ENCODE assay signal across 1 cellular context in the genomic region with DNA sequence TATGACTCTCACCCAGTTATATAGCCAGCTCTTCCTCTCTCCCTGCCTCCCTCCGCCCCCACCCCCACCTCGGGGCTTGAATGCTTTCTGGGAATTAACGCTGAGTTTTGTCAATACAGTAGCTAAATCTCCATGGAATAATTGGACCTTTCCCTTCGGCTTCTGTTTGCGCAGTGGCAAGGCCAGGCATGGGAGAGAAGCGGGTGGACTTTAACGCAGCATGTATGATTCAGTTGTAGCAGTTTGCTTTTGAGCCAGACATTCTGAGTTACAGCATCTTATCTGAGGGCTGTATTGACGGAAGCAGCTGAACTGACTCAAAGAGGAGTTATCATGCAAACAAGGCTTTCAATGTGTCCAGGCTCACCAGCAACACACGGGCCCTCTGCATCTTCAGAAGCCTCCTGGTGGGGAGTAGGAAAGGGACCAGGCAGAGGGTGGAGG.
A peak's percentile ranks its signal among the peaks of the same experiment; 100 is the strongest.
TF ChIP-seq lines count a peak whose summit lies in the region.

No MANE protein-coding gene starts in this region.

TF ChIP-seq in HepG2, 621 proteins besides CTCF, POLR2A, EP300 and RAD21 (continued from another document and continues in another):
- no peak for TF ChIP-seq RFX3 (CRISPR knock-in tag; IDR thresholded peaks at IDR 0.05)
- 0 out of 2 replicates have a peak, but pooled peaks have one; percentile 63 for TF ChIP-seq PITX1 (CRISPR knock-in tag; IDR thresholded peaks at IDR 0.05)
- TF ChIP-seq ZNF746 (CRISPR knock-in tag; IDR thresholded peaks at IDR 0.05) = no peak
- TF ChIP-seq GTF3A (CRISPR knock-in tag; conservative IDR thresholded peaks at IDR 0.05) = no peak
- TF ChIP-seq KDM3A (CRISPR knock-in tag; IDR thresholded peaks at IDR 0.05; ENCODE audit: low read depth) = no peak
- no peak for TF ChIP-seq ZNF432 (CRISPR knock-in tag; IDR thresholded peaks at IDR 0.05; ENCODE audit: borderline replicate concordance)
- TF ChIP-seq, protein P1, sequence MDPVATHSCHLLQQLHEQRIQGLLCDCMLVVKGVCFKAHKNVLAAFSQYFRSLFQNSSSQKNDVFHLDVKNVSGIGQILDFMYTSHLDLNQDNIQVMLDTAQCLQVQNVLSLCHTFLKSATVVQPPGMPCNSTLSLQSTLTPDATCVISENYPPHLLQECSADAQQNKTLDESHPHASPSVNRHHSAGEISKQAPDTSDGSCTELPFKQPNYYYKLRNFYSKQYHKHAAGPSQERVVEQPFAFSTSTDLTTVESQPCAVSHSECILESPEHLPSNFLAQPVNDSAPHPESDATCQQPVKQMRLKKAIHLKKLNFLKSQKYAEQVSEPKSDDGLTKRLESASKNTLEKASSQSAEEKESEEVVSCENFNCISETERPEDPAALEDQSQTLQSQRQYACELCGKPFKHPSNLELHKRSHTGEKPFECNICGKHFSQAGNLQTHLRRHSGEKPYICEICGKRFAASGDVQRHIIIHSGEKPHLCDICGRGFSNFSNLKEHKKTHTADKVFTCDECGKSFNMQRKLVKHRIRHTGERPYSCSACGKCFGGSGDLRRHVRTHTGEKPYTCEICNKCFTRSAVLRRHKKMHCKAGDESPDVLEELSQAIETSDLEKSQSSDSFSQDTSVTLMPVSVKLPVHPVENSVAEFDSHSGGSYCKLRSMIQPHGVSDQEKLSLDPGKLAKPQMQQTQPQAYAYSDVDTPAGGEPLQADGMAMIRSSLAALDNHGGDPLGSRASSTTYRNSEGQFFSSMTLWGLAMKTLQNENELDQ (CRISPR knock-in tag; IDR thresholded peaks at IDR 0.05; ENCODE audit: borderline replicate concordance) = no peak
- TF ChIP-seq ZNF143 (CRISPR knock-in tag; IDR thresholded peaks at IDR 0.05) = no peak
- no peak for TF ChIP-seq NFE2 (CRISPR knock-in tag; IDR thresholded peaks at IDR 0.05)
- no peak for TF ChIP-seq REXO4 (CRISPR knock-in tag; IDR thresholded peaks at IDR 0.05; ENCODE audit: borderline replicate concordance)
- TF ChIP-seq, protein P2, sequence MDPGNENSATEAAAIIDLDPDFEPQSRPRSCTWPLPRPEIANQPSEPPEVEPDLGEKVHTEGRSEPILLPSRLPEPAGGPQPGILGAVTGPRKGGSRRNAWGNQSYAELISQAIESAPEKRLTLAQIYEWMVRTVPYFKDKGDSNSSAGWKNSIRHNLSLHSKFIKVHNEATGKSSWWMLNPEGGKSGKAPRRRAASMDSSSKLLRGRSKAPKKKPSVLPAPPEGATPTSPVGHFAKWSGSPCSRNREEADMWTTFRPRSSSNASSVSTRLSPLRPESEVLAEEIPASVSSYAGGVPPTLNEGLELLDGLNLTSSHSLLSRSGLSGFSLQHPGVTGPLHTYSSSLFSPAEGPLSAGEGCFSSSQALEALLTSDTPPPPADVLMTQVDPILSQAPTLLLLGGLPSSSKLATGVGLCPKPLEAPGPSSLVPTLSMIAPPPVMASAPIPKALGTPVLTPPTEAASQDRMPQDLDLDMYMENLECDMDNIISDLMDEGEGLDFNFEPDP (CRISPR knock-in tag; conservative IDR thresholded peaks at IDR 0.05) = no peak
- no peak for TF ChIP-seq CENPX (CRISPR knock-in tag; IDR thresholded peaks at IDR 0.05)
- TF ChIP-seq NCOA2 (CRISPR knock-in tag; IDR thresholded peaks at IDR 0.05) = peak; percentile 39; the same call in 1 of the 2 replicates
- TF ChIP-seq IRF2 (CRISPR knock-in tag; IDR thresholded peaks at IDR 0.05) = no peak
- no peak for TF ChIP-seq ZNF343 (CRISPR knock-in tag; IDR thresholded peaks at IDR 0.05)
- TF ChIP-seq, protein P3, sequence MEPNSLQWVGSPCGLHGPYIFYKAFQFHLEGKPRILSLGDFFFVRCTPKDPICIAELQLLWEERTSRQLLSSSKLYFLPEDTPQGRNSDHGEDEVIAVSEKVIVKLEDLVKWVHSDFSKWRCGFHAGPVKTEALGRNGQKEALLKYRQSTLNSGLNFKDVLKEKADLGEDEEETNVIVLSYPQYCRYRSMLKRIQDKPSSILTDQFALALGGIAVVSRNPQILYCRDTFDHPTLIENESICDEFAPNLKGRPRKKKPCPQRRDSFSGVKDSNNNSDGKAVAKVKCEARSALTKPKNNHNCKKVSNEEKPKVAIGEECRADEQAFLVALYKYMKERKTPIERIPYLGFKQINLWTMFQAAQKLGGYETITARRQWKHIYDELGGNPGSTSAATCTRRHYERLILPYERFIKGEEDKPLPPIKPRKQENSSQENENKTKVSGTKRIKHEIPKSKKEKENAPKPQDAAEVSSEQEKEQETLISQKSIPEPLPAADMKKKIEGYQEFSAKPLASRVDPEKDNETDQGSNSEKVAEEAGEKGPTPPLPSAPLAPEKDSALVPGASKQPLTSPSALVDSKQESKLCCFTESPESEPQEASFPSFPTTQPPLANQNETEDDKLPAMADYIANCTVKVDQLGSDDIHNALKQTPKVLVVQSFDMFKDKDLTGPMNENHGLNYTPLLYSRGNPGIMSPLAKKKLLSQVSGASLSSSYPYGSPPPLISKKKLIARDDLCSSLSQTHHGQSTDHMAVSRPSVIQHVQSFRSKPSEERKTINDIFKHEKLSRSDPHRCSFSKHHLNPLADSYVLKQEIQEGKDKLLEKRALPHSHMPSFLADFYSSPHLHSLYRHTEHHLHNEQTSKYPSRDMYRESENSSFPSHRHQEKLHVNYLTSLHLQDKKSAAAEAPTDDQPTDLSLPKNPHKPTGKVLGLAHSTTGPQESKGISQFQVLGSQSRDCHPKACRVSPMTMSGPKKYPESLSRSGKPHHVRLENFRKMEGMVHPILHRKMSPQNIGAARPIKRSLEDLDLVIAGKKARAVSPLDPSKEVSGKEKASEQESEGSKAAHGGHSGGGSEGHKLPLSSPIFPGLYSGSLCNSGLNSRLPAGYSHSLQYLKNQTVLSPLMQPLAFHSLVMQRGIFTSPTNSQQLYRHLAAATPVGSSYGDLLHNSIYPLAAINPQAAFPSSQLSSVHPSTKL (CRISPR knock-in tag; IDR thresholded peaks at IDR 0.05) = peak; percentile 38; the same call in 1 of the 2 replicates
- TF ChIP-seq, protein P4, sequence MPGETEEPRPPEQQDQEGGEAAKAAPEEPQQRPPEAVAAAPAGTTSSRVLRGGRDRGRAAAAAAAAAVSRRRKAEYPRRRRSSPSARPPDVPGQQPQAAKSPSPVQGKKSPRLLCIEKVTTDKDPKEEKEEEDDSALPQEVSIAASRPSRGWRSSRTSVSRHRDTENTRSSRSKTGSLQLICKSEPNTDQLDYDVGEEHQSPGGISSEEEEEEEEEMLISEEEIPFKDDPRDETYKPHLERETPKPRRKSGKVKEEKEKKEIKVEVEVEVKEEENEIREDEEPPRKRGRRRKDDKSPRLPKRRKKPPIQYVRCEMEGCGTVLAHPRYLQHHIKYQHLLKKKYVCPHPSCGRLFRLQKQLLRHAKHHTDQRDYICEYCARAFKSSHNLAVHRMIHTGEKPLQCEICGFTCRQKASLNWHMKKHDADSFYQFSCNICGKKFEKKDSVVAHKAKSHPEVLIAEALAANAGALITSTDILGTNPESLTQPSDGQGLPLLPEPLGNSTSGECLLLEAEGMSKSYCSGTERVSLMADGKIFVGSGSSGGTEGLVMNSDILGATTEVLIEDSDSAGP (CRISPR knock-in tag; IDR thresholded peaks at IDR 0.05; ENCODE audit: borderline replicate concordance) = no peak
- no peak for TF ChIP-seq ZNF589 (CRISPR knock-in tag; conservative IDR thresholded peaks at IDR 0.05)
- TF ChIP-seq STAT5B (CRISPR knock-in tag; IDR thresholded peaks at IDR 0.05) = no peak
- no peak for TF ChIP-seq ATF7-NPFF (CRISPR knock-in tag; IDR thresholded peaks at IDR 0.05; ENCODE audit: low read depth)
- TF ChIP-seq ZMYM4 (CRISPR knock-in tag; IDR thresholded peaks at IDR 0.05) = no peak
- 0 out of 2 replicates have a peak, but pooled peaks have one; percentile 29 for TF ChIP-seq PHF21A (CRISPR knock-in tag; IDR thresholded peaks at IDR 0.05)
- TF ChIP-seq, protein P5, sequence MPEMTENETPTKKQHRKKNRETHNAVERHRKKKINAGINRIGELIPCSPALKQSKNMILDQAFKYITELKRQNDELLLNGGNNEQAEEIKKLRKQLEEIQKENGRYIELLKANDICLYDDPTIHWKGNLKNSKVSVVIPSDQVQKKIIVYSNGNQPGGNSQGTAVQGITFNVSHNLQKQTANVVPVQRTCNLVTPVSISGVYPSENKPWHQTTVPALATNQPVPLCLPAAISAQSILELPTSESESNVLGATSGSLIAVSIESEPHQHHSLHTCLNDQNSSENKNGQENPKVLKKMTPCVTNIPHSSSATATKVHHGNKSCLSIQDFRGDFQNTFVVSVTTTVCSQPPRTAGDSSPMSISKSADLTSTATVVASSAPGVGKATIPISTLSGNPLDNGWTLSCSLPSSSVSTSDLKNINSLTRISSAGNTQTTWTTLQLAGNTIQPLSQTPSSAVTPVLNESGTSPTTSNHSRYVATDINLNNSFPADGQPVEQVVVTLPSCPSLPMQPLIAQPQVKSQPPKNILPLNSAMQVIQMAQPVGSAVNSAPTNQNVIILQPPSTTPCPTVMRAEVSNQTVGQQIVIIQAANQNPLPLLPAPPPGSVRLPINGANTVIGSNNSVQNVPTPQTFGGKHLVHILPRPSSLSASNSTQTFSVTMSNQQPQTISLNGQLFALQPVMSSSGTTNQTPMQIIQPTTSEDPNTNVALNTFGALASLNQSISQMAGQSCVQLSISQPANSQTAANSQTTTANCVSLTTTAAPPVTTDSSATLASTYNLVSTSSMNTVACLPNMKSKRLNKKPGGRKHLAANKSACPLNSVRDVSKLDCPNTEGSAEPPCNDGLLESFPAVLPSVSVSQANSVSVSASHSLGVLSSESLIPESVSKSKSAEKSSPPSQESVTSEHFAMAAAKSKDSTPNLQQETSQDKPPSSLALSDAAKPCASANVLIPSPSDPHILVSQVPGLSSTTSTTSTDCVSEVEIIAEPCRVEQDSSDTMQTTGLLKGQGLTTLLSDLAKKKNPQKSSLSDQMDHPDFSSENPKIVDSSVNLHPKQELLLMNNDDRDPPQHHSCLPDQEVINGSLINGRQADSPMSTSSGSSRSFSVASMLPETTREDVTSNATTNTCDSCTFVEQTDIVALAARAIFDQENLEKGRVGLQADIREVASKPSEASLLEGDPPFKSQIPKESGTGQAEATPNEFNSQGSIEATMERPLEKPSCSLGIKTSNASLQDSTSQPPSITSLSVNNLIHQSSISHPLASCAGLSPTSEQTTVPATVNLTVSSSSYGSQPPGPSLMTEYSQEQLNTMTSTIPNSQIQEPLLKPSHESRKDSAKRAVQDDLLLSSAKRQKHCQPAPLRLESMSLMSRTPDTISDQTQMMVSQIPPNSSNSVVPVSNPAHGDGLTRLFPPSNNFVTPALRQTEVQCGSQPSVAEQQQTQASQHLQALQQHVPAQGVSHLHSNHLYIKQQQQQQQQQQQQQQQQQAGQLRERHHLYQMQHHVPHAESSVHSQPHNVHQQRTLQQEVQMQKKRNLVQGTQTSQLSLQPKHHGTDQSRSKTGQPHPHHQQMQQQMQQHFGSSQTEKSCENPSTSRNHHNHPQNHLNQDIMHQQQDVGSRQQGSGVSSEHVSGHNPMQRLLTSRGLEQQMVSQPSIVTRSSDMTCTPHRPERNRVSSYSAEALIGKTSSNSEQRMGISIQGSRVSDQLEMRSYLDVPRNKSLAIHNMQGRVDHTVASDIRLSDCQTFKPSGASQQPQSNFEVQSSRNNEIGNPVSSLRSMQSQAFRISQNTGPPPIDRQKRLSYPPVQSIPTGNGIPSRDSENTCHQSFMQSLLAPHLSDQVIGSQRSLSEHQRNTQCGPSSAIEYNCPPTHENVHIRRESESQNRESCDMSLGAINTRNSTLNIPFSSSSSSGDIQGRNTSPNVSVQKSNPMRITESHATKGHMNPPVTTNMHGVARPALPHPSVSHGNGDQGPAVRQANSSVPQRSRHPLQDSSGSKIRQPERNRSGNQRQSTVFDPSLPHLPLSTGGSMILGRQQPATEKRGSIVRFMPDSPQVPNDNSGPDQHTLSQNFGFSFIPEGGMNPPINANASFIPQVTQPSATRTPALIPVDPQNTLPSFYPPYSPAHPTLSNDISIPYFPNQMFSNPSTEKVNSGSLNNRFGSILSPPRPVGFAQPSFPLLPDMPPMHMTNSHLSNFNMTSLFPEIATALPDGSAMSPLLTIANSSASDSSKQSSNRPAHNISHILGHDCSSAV (CRISPR knock-in tag; IDR thresholded peaks at IDR 0.05; ENCODE audit: borderline replicate concordance) = no peak
- TF ChIP-seq, protein P6, sequence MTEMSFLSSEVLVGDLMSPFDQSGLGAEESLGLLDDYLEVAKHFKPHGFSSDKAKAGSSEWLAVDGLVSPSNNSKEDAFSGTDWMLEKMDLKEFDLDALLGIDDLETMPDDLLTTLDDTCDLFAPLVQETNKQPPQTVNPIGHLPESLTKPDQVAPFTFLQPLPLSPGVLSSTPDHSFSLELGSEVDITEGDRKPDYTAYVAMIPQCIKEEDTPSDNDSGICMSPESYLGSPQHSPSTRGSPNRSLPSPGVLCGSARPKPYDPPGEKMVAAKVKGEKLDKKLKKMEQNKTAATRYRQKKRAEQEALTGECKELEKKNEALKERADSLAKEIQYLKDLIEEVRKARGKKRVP (CRISPR knock-in tag; IDR thresholded peaks at IDR 0.05) = 0 out of 4 replicates have a peak, but pooled peaks of 1 of the 2 experiments have one; percentile 24
- no peak for TF ChIP-seq ISX (CRISPR knock-in tag; conservative IDR thresholded peaks at IDR 0.05)
- TF ChIP-seq SOX13 (IDR thresholded peaks at IDR 0.05) = no peak
- TF ChIP-seq SOX13 (CRISPR knock-in tag; conservative IDR thresholded peaks at IDR 0.05 in 1 of 2, IDR thresholded peaks at IDR 0.05 in 1 of 2) = peak in 1 of 2 experiments; percentile 3; a peak in 1 of 4 replicates
- TF ChIP-seq, protein P7, sequence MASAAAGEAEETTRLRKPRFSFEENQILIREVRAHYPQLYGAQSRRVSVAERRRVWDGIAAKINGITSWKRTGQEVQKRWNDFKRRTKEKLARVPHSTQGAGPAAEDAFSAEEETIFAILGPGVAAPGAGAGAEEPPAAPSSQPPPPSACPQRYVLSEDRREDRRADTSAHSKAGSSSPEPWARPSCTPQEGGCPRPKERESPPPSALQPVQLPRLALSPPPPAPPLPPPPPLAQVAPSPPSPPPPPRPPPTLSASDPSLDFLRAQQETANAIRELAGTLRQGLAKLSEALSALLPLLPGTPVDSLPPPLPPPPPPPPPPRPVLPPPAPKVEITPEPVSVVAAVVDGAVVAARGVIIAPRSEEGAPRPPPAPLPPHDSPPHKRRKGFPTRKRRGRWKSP (CRISPR knock-in tag; IDR thresholded peaks at IDR 0.05) = peak; percentile 60
- no peak for TF ChIP-seq SNRNP70 (IDR thresholded peaks at IDR 0.05; ENCODE audit: low read depth, low read length)
- TF ChIP-seq ZNF282 (IDR thresholded peaks at IDR 0.05; ENCODE audit: partially characterized antibody) = no peak
- TF ChIP-seq ZBTB20 (CRISPR knock-in tag; IDR thresholded peaks at IDR 0.05; ENCODE audit: borderline replicate concordance, low read depth) = 0 out of 2 replicates have a peak, but pooled peaks have one; percentile 19
- TF ChIP-seq HNRNPL (IDR thresholded peaks at IDR 0.05; ENCODE audit: low read depth, low read length) = no peak
- TF ChIP-seq, protein P8, sequence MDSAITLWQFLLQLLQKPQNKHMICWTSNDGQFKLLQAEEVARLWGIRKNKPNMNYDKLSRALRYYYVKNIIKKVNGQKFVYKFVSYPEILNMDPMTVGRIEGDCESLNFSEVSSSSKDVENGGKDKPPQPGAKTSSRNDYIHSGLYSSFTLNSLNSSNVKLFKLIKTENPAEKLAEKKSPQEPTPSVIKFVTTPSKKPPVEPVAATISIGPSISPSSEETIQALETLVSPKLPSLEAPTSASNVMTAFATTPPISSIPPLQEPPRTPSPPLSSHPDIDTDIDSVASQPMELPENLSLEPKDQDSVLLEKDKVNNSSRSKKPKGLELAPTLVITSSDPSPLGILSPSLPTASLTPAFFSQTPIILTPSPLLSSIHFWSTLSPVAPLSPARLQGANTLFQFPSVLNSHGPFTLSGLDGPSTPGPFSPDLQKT (CRISPR knock-in tag; IDR thresholded peaks at IDR 0.05; ENCODE audit: borderline replicate concordance) = no peak
- TF ChIP-seq ZNF468 (CRISPR knock-in tag; IDR thresholded peaks at IDR 0.05) = no peak
- TF ChIP-seq ZNF720 (CRISPR knock-in tag; IDR thresholded peaks at IDR 0.05) = no peak
- no peak for TF ChIP-seq HCFC1 (IDR thresholded peaks at IDR 0.05; ENCODE audit: low read depth, low read length)
- no peak for TF ChIP-seq ZNF256 (CRISPR knock-in tag; conservative IDR thresholded peaks at IDR 0.05)
- TF ChIP-seq ZFY (CRISPR knock-in tag; IDR thresholded peaks at IDR 0.05) = no peak
- no peak for TF ChIP-seq ZNF782 (CRISPR knock-in tag; IDR thresholded peaks at IDR 0.05; ENCODE audit: borderline replicate concordance)
